In genomic region chr15:67124111-67124510, GRCh38 we compare ENCODE assay signal across 11 cellular contexts. TPM values are rescaled to one million over a fixed set of nuclear protein-coding genes. Genes with fewer than 3 reads are reported as not detected.
DNase-seq lines count a peak whose midpoint lies in the region; ATAC-seq and TF ChIP-seq lines count a peak whose summit lies in the region.
"Had no signal": no experiment of that assay in that cellular context is flagged by ENCODE, and none has a peak within 500 bp of the region (broad histone marks: within the 10 kb centered on the region; RNA-seq: fewer than 3 reads in every experiment).

No MANE protein-coding gene starts in this region.

- no peak for TF ChIP-seq POLR2A in body of pancreas (IDR thresholded peaks at IDR 0.05)

- no peaks in the 10 kb centered on the region for H3K27me3 Mint-ChIP-seq in stimulated activated naive CD8-positive, alpha-beta T cell treated with anti-CD3 and anti-CD28 coated beads, Interleukin-15, Interleukin-2, amounts not matched to agents 100 ng/mL and 50 ng/mL, for 24 hours
- no peaks in the 10 kb centered on the region for H3K27me3 Mint-ChIP-seq in stimulated activated naive CD8-positive, alpha-beta T cell treated with anti-CD3 and anti-CD28 coated beads, Interleukin-15, amount 100 ng/mL, for 72 hours
- no peaks in the 10 kb centered on the region for H3K27me3 Mint-ChIP-seq in natural killer cell (ENCODE audit: low read depth in 2 of 2)

- 59 to 65% methylated on average over 3 of the region's 3 CpGs for WGBS in body of pancreas, 2 donors

- no peak for DNase-seq in stimulated activated naive CD8-positive, alpha-beta T cell treated with anti-CD3 and anti-CD28 coated beads, Interleukin-15, amount 100 ng/mL, for 72 hours
- DNase-seq in body of pancreas (no peak), natural killer cell (no peak), NCI-H446 treated with DMSO at 0.1 percent for 48 hours (lab: John Stamatoyannopoulos, UW) (no peak), SW480 (ENCODE audit: low spot score) (no peak), NCI-H748 treated with DMSO at 0.1 percent for 48 hours (lab: John Stamatoyannopoulos, UW) (no peak), RPMI8226 (no peak)
- DNase-seq: activated CD4-positive, alpha-beta T cell treated with anti-CD3 and anti-CD28 coated beads, Interleukin-2, amount 50 U/mL, for 4 hours; cortex of kidney; MM.1S had no signal

- no peaks in the 10 kb centered on the region for H3K9me3 ChIP-seq in body of pancreas

- no peaks in the 10 kb centered on the region for H3K27me3 ChIP-seq in body of pancreas

- peak overlapping the region in 3 of 4 donors; percentile 74 to 81 (median 75) for H3K27ac ChIP-seq in body of pancreas

- TF ChIP-seq CTCF in body of pancreas (IDR thresholded peaks at IDR 0.05) (no peak), natural killer cell (IDR thresholded peaks at IDR 0.05) (no peak)

- no peak overlapping the region for H3K4me3 ChIP-seq in body of pancreas

- H3K9me3 Mint-ChIP-seq in stimulated activated naive CD8-positive, alpha-beta T cell treated with anti-CD3 and anti-CD28 coated beads, Interleukin-15, Interleukin-2, amounts not matched to agents 100 ng/mL and 50 ng/mL, for 24 hours: no peaks in the 10 kb centered on the region
- no peaks in the 10 kb centered on the region for H3K9me3 Mint-ChIP-seq in stimulated activated naive CD8-positive, alpha-beta T cell treated with anti-CD3 and anti-CD28 coated beads, Interleukin-15, amount 100 ng/mL, for 72 hours
- H3K9me3 Mint-ChIP-seq in natural killer cell: no peaks in the 10 kb centered on the region

- peaks cover 77% of the 10 kb centered on the region for H3K4me1 ChIP-seq in body of pancreas

- H3K4me1 Mint-ChIP-seq in stimulated activated naive CD8-positive, alpha-beta T cell treated with anti-CD3 and anti-CD28 coated beads, Interleukin-15, Interleukin-2, amounts not matched to agents 100 ng/mL and 50 ng/mL, for 24 hours (ENCODE audit: low read depth): peaks cover 77% of the 10 kb centered on the region
- peaks cover 73% of the 10 kb centered on the region for H3K4me1 Mint-ChIP-seq in stimulated activated naive CD8-positive, alpha-beta T cell treated with anti-CD3 and anti-CD28 coated beads, Interleukin-15, amount 100 ng/mL, for 72 hours
- H3K4me1 Mint-ChIP-seq in natural killer cell: peaks cover 61 to 62% of the 10 kb centered on the region in 2 donors

- H3K27ac Mint-ChIP-seq in stimulated activated naive CD8-positive, alpha-beta T cell treated with anti-CD3 and anti-CD28 coated beads, Interleukin-15, Interleukin-2, amounts not matched to agents 100 ng/mL and 50 ng/mL, for 24 hours: peak overlapping the region; percentile 65
- H3K27ac Mint-ChIP-seq in stimulated activated naive CD8-positive, alpha-beta T cell treated with anti-CD3 and anti-CD28 coated beads, Interleukin-15, amount 100 ng/mL, for 72 hours: peak overlapping the region in 1 of 2 donors; percentile 88
- H3K27ac Mint-ChIP-seq in natural killer cell: peak overlapping the region; percentile 87 to 97

- H3K4me3 Mint-ChIP-seq in stimulated activated naive CD8-positive, alpha-beta T cell treated with anti-CD3 and anti-CD28 coated beads, Interleukin-15, Interleukin-2, amounts not matched to agents 100 ng/mL and 50 ng/mL, for 24 hours: no peak overlapping the region
- H3K4me3 Mint-ChIP-seq in stimulated activated naive CD8-positive, alpha-beta T cell treated with anti-CD3 and anti-CD28 coated beads, Interleukin-15, amount 100 ng/mL, for 72 hours: no peak overlapping the region
- H3K4me3 Mint-ChIP-seq in natural killer cell: no peak overlapping the region

- ATAC-seq in stimulated activated naive CD8-positive, alpha-beta T cell treated with anti-CD3 and anti-CD28 coated beads, Interleukin-15, amount 100 ng/mL, for 72 hours: no peak
- ATAC-seq in body of pancreas (no peak), natural killer cell (no peak)

- intact Hi-C loops in body of pancreas (cut with DNase I) (no loop called here), natural killer cell (cut with micrococcal nuclease) (loop anchor here (5.0 kb wide), 1 partner anchor 57 kb away; the partner anchor contains the start of gene SMAD3)

- no peaks in the 10 kb centered on the region for H3K36me3 ChIP-seq in body of pancreas (replicated peaks in 1 of 2; ENCODE audit: insufficient read depth in 1 of 2, low read depth in 2 of 2)

- H3K36me3 Mint-ChIP-seq in stimulated activated naive CD8-positive, alpha-beta T cell treated with anti-CD3 and anti-CD28 coated beads, Interleukin-15, Interleukin-2, amounts not matched to agents 100 ng/mL and 50 ng/mL, for 24 hours (ENCODE audit: low read depth): peaks cover 5% of the 10 kb centered on the region
- peaks cover 6% of the 10 kb centered on the region for H3K36me3 Mint-ChIP-seq in natural killer cell

RNA-seq across cellular contexts. Expression of gene SMAD3, which starts 58.7 kb away (rescaled TPM):
- 10 to 100 TPM; 19.7 to 52.4 TPM for total RNA-seq in body of pancreas
- total RNA-seq in natural killer cell: 10 to 100 TPM; 47.1 to 72.6 (median 63.0) TPM
